Comparison of ENCODE assay signal across 2 cellular contexts in genomic region chr10:14781763-14782162, GRCh38.
TF ChIP-seq lines count a peak whose summit lies in the region.

No MANE protein-coding gene starts in this region.

TF ChIP-seq in HCT116, 20 proteins besides CTCF, POLR2A, EP300 and RAD21:
- TF ChIP-seq ATF3 (IDR thresholded peaks at IDR 0.05) (no peak), MAX (IDR thresholded peaks at IDR 0.05) (no peak), CBX3 (IDR thresholded peaks at IDR 0.05; ENCODE audit: low read depth) (no peak), TCF7L2 (IDR thresholded peaks at IDR 0.05; ENCODE audit: borderline replicate concordance, extremely low read depth, insufficient read depth, insufficient read length) (no peak), POLR2AphosphoS5 (IDR thresholded peaks at IDR 0.05; ENCODE audit: low read depth, low read length) (no peak), EZH2phosphoT487 (IDR thresholded peaks at IDR 0.05; ENCODE audit: borderline replicate concordance) (no peak), ZFX (IDR thresholded peaks at IDR 0.05) (no peak), SRF (IDR thresholded peaks at IDR 0.05; ENCODE audit: low read depth) (no peak), EGR1 (IDR thresholded peaks at IDR 0.05; ENCODE audit: low read depth) (no peak), EZH2 (IDR thresholded peaks at IDR 0.05) (no peak), JUND (IDR thresholded peaks at IDR 0.05) (no peak), FOSL1 (IDR thresholded peaks at IDR 0.05; ENCODE audit: low read depth) (no peak), ZBTB33 (IDR thresholded peaks at IDR 0.05; ENCODE audit: extremely low read depth, insufficient replicate concordance, low read length) (no peak), CEBPB (IDR thresholded peaks at IDR 0.05; ENCODE audit: low read depth) (no peak)
TF ChIP-seq in HCT116: peak in this region for 0.

TF ChIP-seq in endothelial cell of umbilical vein, 7 proteins besides CTCF, POLR2A, EP300 and RAD21:
- TF ChIP-seq GATA2 (IDR thresholded peaks at IDR 0.05; ENCODE audit: insufficient read depth, insufficient read length, low read depth, low read length) (peak; percentile 92), JUN (IDR thresholded peaks at IDR 0.05; ENCODE audit: borderline replicate concordance, insufficient read depth, insufficient read length, low read depth) (peak; percentile 25), POLR2AphosphoS5 (IDR thresholded peaks at IDR 0.05; ENCODE audit: insufficient read depth, low read depth, low read length) (peak; percentile 79), FOS (IDR thresholded peaks at IDR 0.05; ENCODE audit: borderline replicate concordance, insufficient read depth, low read length) (peak; percentile 40), MAX (IDR thresholded peaks at IDR 0.05; ENCODE audit: insufficient read depth, insufficient read length) (no peak), EZH2 (IDR thresholded peaks at IDR 0.05; ENCODE audit: borderline replicate concordance, low read depth, low read length, severe bottlenecking) (no peak)
